ENCODE assay signal across 2 cellular contexts in genomic region chr22:19721486-19722172, GRCh38.
TF ChIP-seq lines count a peak whose summit lies in the region.

No MANE protein-coding gene starts in this region.

TF ChIP-seq in GM23338, 12 proteins besides CTCF, POLR2A, EP300 and RAD21:
- TF ChIP-seq CREB1 (CRISPR knock-in tag; IDR thresholded peaks at IDR 0.05; ENCODE audit: low read depth): 0 out of 2 replicates have a peak, but pooled peaks have one; percentile 29
- no peak for TF ChIP-seq ZNF331 (CRISPR knock-in tag; IDR thresholded peaks at IDR 0.05; ENCODE audit: low read depth)
- no peak for TF ChIP-seq NANOG (IDR thresholded peaks at IDR 0.05; ENCODE audit: borderline replicate concordance)

TF ChIP-seq in IMR-90, 13 proteins besides CTCF, POLR2A, EP300 and RAD21:
- no peak for TF ChIP-seq USF2 (IDR thresholded peaks at IDR 0.05; ENCODE audit: low read depth, low read length)
- no peak for TF ChIP-seq FOS (IDR thresholded peaks at IDR 0.05; ENCODE audit: low read depth, low read length)
- TF ChIP-seq ELK1 (IDR thresholded peaks at IDR 0.05; ENCODE audit: borderline replicate concordance, low read depth, low read length): no peak
- TF ChIP-seq SMC3 (IDR thresholded peaks at IDR 0.05; ENCODE audit: low read depth, low read length): no peak
- no peak for TF ChIP-seq RCOR1 (IDR thresholded peaks at IDR 0.05; ENCODE audit: insufficient replicate concordance, low read length)
